27 cellular contexts compared by ENCODE assay signal in genomic region chr1:2559509-2560298, GRCh38. TPM values are rescaled to one million over a fixed set of nuclear protein-coding genes. Genes with fewer than 3 reads are reported as not detected.
"Had no signal": no experiment of that assay in that cellular context is flagged by ENCODE, and none has a peak within 500 bp of the region (broad histone marks: within the 10 kb centered on the region; RNA-seq: fewer than 3 reads in every experiment).

No MANE protein-coding gene starts in this region.

- H3K36me3 ChIP-seq: breast epithelium, gastrocnemius medialis, prostate gland, thoracic aorta had no signal

- H3K27me3 Mint-ChIP-seq: activated CD4-positive, alpha-beta T cell treated with anti-CD3 and anti-CD28 coated beads, Interleukin-2, amount 10 ng/mL, durations not matched to agents 24 days and 14 days; activated naive CD4-positive, alpha-beta T cell treated with anti-CD3 and anti-CD28 coated beads, Interleukin-2, amount 50 U/mL, for 24 hours; memory B cell; naive B cell had no signal

- H3K36me3 Mint-ChIP-seq: activated naive CD4-positive, alpha-beta T cell treated with anti-CD3 and anti-CD28 coated beads, Interleukin-2, amount 50 U/mL, for 24 hours had no signal

- H3K4me3 ChIP-seq: breast epithelium, gastrocnemius medialis, heart left ventricle, left lung, prostate gland, right atrium auricular region, thoracic aorta, upper lobe of right lung had no signal

- ATAC-seq: activated T-cell treated with anti-CD3 and anti-CD28 coated beads, Interleukin-2, amount 50 U/mL, for 72 hours; esophagus mucosa; gastrocnemius medialis; heart left ventricle; left lung; upper lobe of right lung had no signal

- H3K27ac ChIP-seq: breast epithelium, gastrocnemius medialis, heart left ventricle, left lung, prostate gland, right atrium auricular region, thoracic aorta, upper lobe of right lung had no signal

- FAIRE-seq: astrocyte, small intestine had no signal

- H3K27ac Mint-ChIP-seq: activated CD4-positive, alpha-beta T cell treated with anti-CD3 and anti-CD28 coated beads, Interleukin-2, amount 10 ng/mL, durations not matched to agents 24 days and 14 days; activated T-cell treated with anti-CD3 and anti-CD28 coated beads, Interleukin-2, amount 50 U/mL, for 72 hours had no signal

- H3K9me3 Mint-ChIP-seq: activated CD4-positive, alpha-beta T cell treated with anti-CD3 and anti-CD28 coated beads, Interleukin-2, amount 10 ng/mL, durations not matched to agents 24 days and 14 days; activated naive CD4-positive, alpha-beta T cell treated with anti-CD3 and anti-CD28 coated beads, Interleukin-2, amount 50 U/mL, for 24 hours; activated T-cell treated with anti-CD3 and anti-CD28 coated beads, Interleukin-2, amount 50 U/mL, for 72 hours; memory B cell; naive B cell; neural crest cell had no signal

- H3K4me3 Mint-ChIP-seq: activated naive CD4-positive, alpha-beta T cell treated with anti-CD3 and anti-CD28 coated beads, Interleukin-2, amount 50 U/mL, for 24 hours; memory B cell; neural crest cell had no signal

- DNase-seq: activated CD4-positive, alpha-beta T cell treated with anti-CD3 and anti-CD28 coated beads, Interleukin-2, amount 10 ng/mL, durations not matched to agents 24 days and 14 days; activated CD8-positive, alpha-beta memory T cell treated with anti-CD3 and anti-CD28 coated beads, Interleukin-2, amount 50 U/mL, for 4 hours; activated gamma-delta T cell; activated T-cell treated with anti-CD3 and anti-CD28 coated beads, Interleukin-2, amount 50 U/mL, for 72 hours; cerebellar nuclear complex; cortex of kidney; effector CD4-positive, alpha-beta T cell; gastrocnemius medialis; heart left ventricle; naive B cell; small intestine; stimulated activated CD4-positive, alpha-beta T cell treated with anti-CD3 and anti-CD28 coated beads, Interleukin-15, amount 100 ng/mL, for 24 hours; stimulated activated CD4-positive, alpha-beta T cell treated with anti-CD3 and anti-CD28 coated beads, Interleukin-2, amount 100 ng/mL, for 48 hours; T1000; upper lobe of right lung had no signal

- H3K27me3 ChIP-seq: breast epithelium, left lung, right atrium auricular region, upper lobe of right lung had no signal

- H3K9me3 ChIP-seq: breast epithelium, gastrocnemius medialis, heart left ventricle, left lung, prostate gland, right atrium auricular region, thoracic aorta, upper lobe of right lung had no signal

RNA-seq across cellular contexts. Expression of gene HES5, which starts 29.6 kb away (rescaled TPM):
- total RNA-seq: activated CD4-positive, alpha-beta T cell treated with anti-CD3 and anti-CD28 coated beads, Interleukin-2, amount 10 ng/mL, durations not matched to agents 24 days and 14 days; astrocyte; breast epithelium; mononuclear cell; osteocyte; right atrium auricular region had no signal
